ENCODE assay signal across 12 cellular contexts in genomic region chr9:106878081-106878837, GRCh38. TPM values are rescaled to one million over a fixed set of nuclear protein-coding genes. Genes with fewer than 3 reads are reported as not detected.
DNase-seq lines count a peak whose midpoint lies in the region; ATAC-seq and TF ChIP-seq lines count a peak whose summit lies in the region.
"Had no signal": no experiment of that assay in that cellular context is flagged by ENCODE, and none has a peak within 500 bp of the region (broad histone marks: within the 10 kb centered on the region; RNA-seq: fewer than 3 reads in every experiment).

No MANE protein-coding gene starts in this region.

- H3K4me3 ChIP-seq in HAP-1 (no peak overlapping the region), iPS-18a (ENCODE audit: low read length) (peak overlapping the region; percentile 49), gastrocnemius medialis (no peak overlapping the region)

- in situ Hi-C loops in HAP-1 (cut with MboI; ENCODE audit: low sequenced_read_pairs) (no loop called here), gastrocnemius medialis (cut with MboI; ENCODE audit: low sequenced_read_pairs in 4 of 4) (no loop called here)

- H3K9ac ChIP-seq in iPS-18a (ENCODE audit: low read length): no peak overlapping the region

- no peaks in the 10 kb centered on the region for H3K9me3 ChIP-seq in HAP-1
- no peaks in the 10 kb centered on the region for H3K9me3 ChIP-seq in iPS-18a (ENCODE audit: control insufficient read depth, low read depth, low read length)
- H3K9me3 ChIP-seq in gastrocnemius medialis: no peaks in the 10 kb centered on the region

- peaks cover 85% of the 10 kb centered on the region for H3K36me3 Mint-ChIP-seq in brain
- H3K36me3 Mint-ChIP-seq: CD4-positive, alpha-beta memory T cell had no signal

- peak overlapping the region in 3 of 5 experiments; percentile 4 to 62 (median 57) for H3K4me3 Mint-ChIP-seq in brain
- H3K4me3 Mint-ChIP-seq: CD4-positive, alpha-beta memory T cell; T-helper 1 cell treated with Interleukin-12 subunit alpha and Interleukin-12 subunit beta and Interleukin-4 antibody, amounts not matched to agents 30 μg/mL and 1 μg/mL, for 36 hours had no signal

- ATAC-seq in gastrocnemius medialis (no peak), HG03457 (IDR thresholded peaks at IDR 0.05; ENCODE audit: unreplicated experiment) (no peak), HG02885 (IDR thresholded peaks at IDR 0.05; ENCODE audit: poor library complexity, unreplicated experiment) (no peak)

- peaks cover 0 to 34% (median 8%) of the 10 kb centered on the region in 5 experiments for H3K9me3 Mint-ChIP-seq in brain
- H3K9me3 Mint-ChIP-seq: T-helper 1 cell treated with Interleukin-12 subunit alpha and Interleukin-12 subunit beta and Interleukin-4 antibody, amounts not matched to agents 30 μg/mL and 1 μg/mL, for 36 hours had no signal

- H3K4me1 ChIP-seq in HAP-1 (peaks cover 29% of the 10 kb centered on the region), iPS-18a (ENCODE audit: control insufficient read depth, low read depth, low read length) (peaks cover 77% of the 10 kb centered on the region), gastrocnemius medialis (peaks cover 78 to 80% of the 10 kb centered on the region in 2 donors)

- TF ChIP-seq POLR2A in gastrocnemius medialis (IDR thresholded peaks at IDR 0.05): no peak

- peak; percentile 76 to 94 for DNase-seq in HAP-1 (ENCODE audit: low spot score in 2 of 2)
- no peak for DNase-seq in gastrocnemius medialis
- DNase-seq in putamen (ENCODE audit: low spot score): no peak
- DNase-seq in NCI-H2029 treated with DMSO at 0.1 percent for 48 hours (lab: John Stamatoyannopoulos, UW): no peak
- DNase-seq: MV-4-11; stimulated activated CD8-positive, alpha-beta memory T cell treated with anti-CD3 and anti-CD28 coated beads, Interleukin-4, amount 100 ng/mL, for 48 hours had no signal

- H3K27ac ChIP-seq in iPS-18a (ENCODE audit: low read length): peak overlapping the region; percentile 17
- peak overlapping the region; percentile 70 to 88 (median 75) for H3K27ac ChIP-seq in gastrocnemius medialis

- intact Hi-C loops in gastrocnemius medialis (cut with DNase I; ENCODE audit: low total_unique reads): no loop called here

- peak overlapping the region in 4 of 5 experiments; percentile 57 to 96 (median 86) for H3K27ac Mint-ChIP-seq in brain
- H3K27ac Mint-ChIP-seq: T-helper 1 cell treated with Interleukin-12 subunit alpha and Interleukin-12 subunit beta and Interleukin-4 antibody, amounts not matched to agents 30 μg/mL and 1 μg/mL, for 36 hours had no signal

- H3K36me3 ChIP-seq in HAP-1 (replicated peaks) (peaks cover 8% of the 10 kb centered on the region), iPS-18a (ENCODE audit: control insufficient read depth, low read depth, low read length) (peaks cover 2% of the 10 kb centered on the region), gastrocnemius medialis (no peaks in the 10 kb centered on the region)

- H3K4me1 Mint-ChIP-seq in brain: peaks cover 94% of the 10 kb centered on the region
- H3K4me1 Mint-ChIP-seq: CD4-positive, alpha-beta memory T cell had no signal

- H3K27me3 ChIP-seq in HAP-1 (ENCODE audit: low read depth) (no peaks in the 10 kb centered on the region), iPS-18a (ENCODE audit: control insufficient read depth, insufficient read depth, low read length) (no peaks in the 10 kb centered on the region), gastrocnemius medialis (no peaks in the 10 kb centered on the region)

- no peak for TF ChIP-seq CTCF in brain (conservative IDR thresholded peaks at IDR 0.05)
- TF ChIP-seq CTCF in gastrocnemius medialis (IDR thresholded peaks at IDR 0.05 in 4 of 5, conservative IDR thresholded peaks at IDR 0.05 in 1 of 5): no peak

- no peaks in the 10 kb centered on the region for H3K27me3 Mint-ChIP-seq in brain
- H3K27me3 Mint-ChIP-seq: CD4-positive, alpha-beta memory T cell had no signal

RNA-seq across cellular contexts. Expression of gene ZNF462, which starts 15.3 kb away (rescaled TPM):
- polyA plus RNA-seq in brain (ENCODE audit: insufficient read depth, low read depth, low replicate concordance): 5.3 TPM
- 10 to 100 TPM in 2 of 4 donors, 1 to 10 TPM in 2; 9.3 to 13.3 (median 11.4) TPM for total RNA-seq in gastrocnemius medialis

Comparison
In these comparisons a context has a peak if more than half of its experiments do, and no peak if none do; other contexts are left out.
1. DNase-seq: peak in HAP-1 (2 of 2); none in gastrocnemius medialis (0 of 2), putamen (single experiment) and NCI-H2029 treated with DMSO at 0.1 percent for 48 hours (single experiment).